In the genomic region with DNA sequence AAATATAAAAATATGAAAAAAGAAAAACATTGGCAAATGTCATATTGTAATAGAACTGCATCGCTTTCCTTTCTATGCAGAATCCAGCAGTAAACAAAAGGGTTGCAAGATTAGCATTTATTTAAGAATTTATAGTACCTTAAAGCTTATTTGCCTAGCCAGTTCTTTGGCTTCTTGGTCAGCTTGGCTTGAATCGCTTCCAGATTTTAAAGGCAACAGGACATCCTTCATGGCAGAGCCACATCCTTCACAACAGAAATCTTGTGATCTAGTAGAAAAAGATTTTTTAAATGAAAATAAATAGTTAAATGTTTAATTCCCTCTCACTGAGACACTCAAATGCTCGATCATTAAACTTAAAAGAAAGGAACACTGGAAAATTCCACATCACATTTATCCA, we compare ENCODE assay signal across 27 cellular contexts. TPM values are rescaled to one million over a fixed set of nuclear protein-coding genes. Genes with fewer than 3 reads are reported as not detected.
"Had no signal": no experiment of that assay in that cellular context is flagged by ENCODE, and none has a peak within 500 bp of the region (broad histone marks: within the 10 kb centered on the region; RNA-seq: fewer than 3 reads in every experiment).

No MANE protein-coding gene starts in this region.

- H3K27ac Mint-ChIP-seq: activated CD4-positive, alpha-beta memory T cell treated with anti-CD3 and anti-CD28 coated beads, Interleukin-2, amount 10 ng/mL, durations not matched to agents 7 days and 5 days; activated CD4-positive, alpha-beta T cell treated with anti-CD3 and anti-CD28 coated beads, Interleukin-2, amount 10 ng/mL, durations not matched to agents 7 days and 5 days; activated naive CD8-positive, alpha-beta T cell; activated T-helper 17 cell treated with anti-CD3 and anti-CD28 coated beads, Interleukin-2, amount 50 U/mL, for 72 hours; dendritic cell treated with granulocyte-macrophage colony-stimulating factor and Interleukin-4, amounts not matched to agents 40 ng/mL and 50 ng/mL, for 4 days; WTC11 had no signal

- H3K27me3 ChIP-seq: brain microvascular endothelial cell, foreskin keratinocyte, gastrocnemius medialis, heart right ventricle had no signal

- H3K4me3 ChIP-seq: coronary artery, gastrocnemius medialis, heart right ventricle had no signal

- H3K4me1 ChIP-seq: foreskin keratinocyte had no signal

- DNase-seq: activated CD4-positive, alpha-beta memory T cell treated with anti-CD3 and anti-CD28 coated beads, Interleukin-2, amount 10 ng/mL, durations not matched to agents 7 days and 5 days; activated CD4-positive, alpha-beta T cell treated with anti-CD3 and anti-CD28 coated beads for 1 hour; activated CD4-positive, alpha-beta T cell treated with anti-CD3 and anti-CD28 coated beads for 4 hours; activated CD4-positive, alpha-beta T cell treated with anti-CD3 and anti-CD28 coated beads, Interleukin-2, amount 10 ng/mL, durations not matched to agents 7 days and 5 days; activated CD4-positive, alpha-beta T cell treated with anti-CD3 and anti-CD28 coated beads, Interleukin-2, amount 50 U/mL, for 4 hours; activated CD8-positive, alpha-beta memory T cell treated with anti-CD3 and anti-CD28 coated beads, Interleukin-2, amount 50 U/mL, for 48 hours; activated effector memory CD4-positive, alpha-beta T cell treated with Interleukin-2 at 50 U/mL for 16 hours; activated gamma-delta T cell treated with Interleukin-2 at 50 U/mL for 16 hours; activated naive CD4-positive, alpha-beta T cell treated with anti-CD3 and anti-CD28 coated beads, Interleukin-2, amount 50 U/mL, for 16 hours; activated naive CD4-positive, alpha-beta T cell treated with Interleukin-2 at 50 U/mL for 16 hours; activated T-cell treated with anti-CD3 and anti-CD28 coated beads for 4 hours; activated T-cell treated with anti-CD3 and anti-CD28 coated beads, Interleukin-2, amount 50 U/mL, for 4 hours; amniotic stem cell; anterior cingulate cortex; brain microvascular endothelial cell; effector CD4-positive, alpha-beta T cell; foreskin keratinocyte; gastrocnemius medialis; heart right ventricle; T-helper 2 cell had no signal

- H3K9me3 Mint-ChIP-seq: activated CD4-positive, alpha-beta memory T cell treated with anti-CD3 and anti-CD28 coated beads, Interleukin-2, amount 10 ng/mL, durations not matched to agents 7 days and 5 days; activated CD4-positive, alpha-beta T cell treated with anti-CD3 and anti-CD28 coated beads, Interleukin-2, amount 10 ng/mL, durations not matched to agents 7 days and 5 days; activated T-cell treated with anti-CD3 and anti-CD28 coated beads, Interleukin-2, amount 50 U/mL, for 4 hours; activated T-helper 17 cell treated with anti-CD3 and anti-CD28 coated beads, Interleukin-2, amount 50 U/mL, for 72 hours; central memory CD8-positive, alpha-beta T cell; dendritic cell treated with granulocyte-macrophage colony-stimulating factor and Interleukin-4, amounts not matched to agents 40 ng/mL and 50 ng/mL, for 4 days had no signal

- H3K27me3 Mint-ChIP-seq: activated CD4-positive, alpha-beta memory T cell treated with anti-CD3 and anti-CD28 coated beads, Interleukin-2, amount 10 ng/mL, durations not matched to agents 7 days and 5 days; activated CD4-positive, alpha-beta T cell treated with anti-CD3 and anti-CD28 coated beads, Interleukin-2, amount 10 ng/mL, durations not matched to agents 7 days and 5 days; activated naive CD8-positive, alpha-beta T cell; activated T-helper 17 cell treated with anti-CD3 and anti-CD28 coated beads, Interleukin-2, amount 50 U/mL, for 72 hours; central memory CD8-positive, alpha-beta T cell; dendritic cell treated with granulocyte-macrophage colony-stimulating factor and Interleukin-4, amounts not matched to agents 40 ng/mL and 50 ng/mL, for 4 days had no signal

- H3K4me1 Mint-ChIP-seq: activated T-helper 17 cell treated with anti-CD3 and anti-CD28 coated beads, Interleukin-2, amount 50 U/mL, for 72 hours; WTC11 had no signal

- ATAC-seq: activated T-cell treated with anti-CD3 and anti-CD28 coated beads, Interleukin-2, amount 50 U/mL, for 4 hours; activated T-helper 17 cell treated with anti-CD3 and anti-CD28 coated beads, Interleukin-2, amount 50 U/mL, for 72 hours; esophagus mucosa; foreskin keratinocyte; gastrocnemius medialis; heart right ventricle; WTC11 had no signal

- H3K9me3 ChIP-seq: gastrocnemius medialis, heart right ventricle had no signal

- H3K27ac ChIP-seq: brain microvascular endothelial cell, coronary artery, foreskin keratinocyte, gastrocnemius medialis, heart right ventricle had no signal

- H3K4me3 Mint-ChIP-seq: activated CD4-positive, alpha-beta memory T cell treated with anti-CD3 and anti-CD28 coated beads, Interleukin-2, amount 10 ng/mL, durations not matched to agents 7 days and 5 days; activated CD4-positive, alpha-beta T cell treated with anti-CD3 and anti-CD28 coated beads, Interleukin-2, amount 10 ng/mL, durations not matched to agents 7 days and 5 days; activated naive CD8-positive, alpha-beta T cell; activated T-cell treated with anti-CD3 and anti-CD28 coated beads, Interleukin-2, amount 50 U/mL, for 4 hours; activated T-helper 17 cell treated with anti-CD3 and anti-CD28 coated beads, Interleukin-2, amount 50 U/mL, for 72 hours; central memory CD8-positive, alpha-beta T cell; dendritic cell treated with granulocyte-macrophage colony-stimulating factor and Interleukin-4, amounts not matched to agents 40 ng/mL and 50 ng/mL, for 4 days; WTC11 had no signal

RNA-seq across cellular contexts. Expression of a gene that starts 20.1 kb away (rescaled TPM):
- total RNA-seq: esophagus mucosa, foreskin keratinocyte, WTC11 had no signal
